ENCODE assay signal across 22 cellular contexts in the genomic region with DNA sequence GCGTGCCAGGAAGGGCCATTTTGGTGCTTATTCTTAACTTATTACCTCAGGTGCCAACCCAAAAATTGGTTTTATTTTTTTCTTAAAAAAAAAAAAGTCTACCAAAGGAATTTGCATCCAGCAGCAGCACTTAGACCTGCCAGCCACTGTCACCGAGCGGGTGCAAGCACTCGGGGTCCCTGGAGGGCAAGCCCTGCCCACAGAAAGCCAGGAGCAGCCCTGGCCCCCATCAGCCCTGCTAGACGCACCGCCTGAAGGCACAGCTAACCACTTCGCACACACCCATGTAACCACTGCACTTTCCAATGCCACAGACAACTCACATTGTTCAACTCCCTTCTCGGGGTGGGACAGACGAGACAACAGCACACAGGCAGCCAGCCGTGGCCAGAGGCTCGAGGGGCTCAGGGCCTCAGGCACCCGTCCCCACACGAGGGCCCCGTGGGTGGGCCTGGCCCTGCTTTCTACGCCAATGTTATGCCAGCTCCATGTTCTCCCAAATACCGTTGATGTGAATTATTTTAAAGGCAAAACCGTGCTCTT. TPM values are rescaled to one million over a fixed set of nuclear protein-coding genes. Genes with fewer than 3 reads are reported as not detected.
DNase-seq lines count a peak whose midpoint lies in the region; ATAC-seq, FAIRE-seq and TF ChIP-seq lines count a peak whose summit lies in the region.
"Had no signal": no experiment of that assay in that cellular context is flagged by ENCODE, and none has a peak within 500 bp of the region (broad histone marks: within the 10 kb centered on the region; RNA-seq: fewer than 3 reads in every experiment).

No MANE protein-coding gene starts in this region.

- no peak for FAIRE-seq in endothelial cell of umbilical vein (lab: Jason Lieb, UNC)
- FAIRE-seq: HTR-8/SVneo had no signal

- no peaks in the 10 kb centered on the region for H3F3A ChIP-seq in PC-3 (ENCODE audit: low read length, unreplicated experiment)

- TF ChIP-seq POLR2A in endothelial cell of umbilical vein (IDR thresholded peaks at IDR 0.05; ENCODE audit: low read depth, low read length) = no peak

- POLR2A ChIA-PET in A673 (lab: Charles Lee; ENCODE audit: low non-redundant PET) = no interaction called here
- POLR2A ChIA-PET in PC-3 (lab: Charles Lee; ENCODE audit: unreplicated experiment) = no interaction called here
- POLR2A ChIA-PET in endothelial cell of umbilical vein (lab: Charles Lee) = no interaction called here

- H3K27me3 ChIP-seq in A673 (replicated peaks; ENCODE audit: insufficient read depth, low read depth, low read length, poor library complexity) = no peaks in the 10 kb centered on the region
- no peaks in the 10 kb centered on the region for H3K27me3 ChIP-seq in PC-3 (ENCODE audit: low read length)
- H3K27me3 ChIP-seq in endothelial cell of umbilical vein (ENCODE audit: control insufficient read depth in 2 of 2, insufficient read depth in 2 of 2, low read length in 2 of 2) = no peaks in the 10 kb centered on the region

- H3K9me3 Mint-ChIP-seq in stimulated activated memory B cell treated with anti-CD40 and anti-IgM and Interleukin-4, amounts not matched to agents 10 μg/mL and 1 μg/mL and 100 μg/mL, for 72 hours = no peaks in the 10 kb centered on the region

- H3K9me1 ChIP-seq in endothelial cell of umbilical vein (replicated peaks; ENCODE audit: control insufficient read depth, extremely low read depth, insufficient read depth, low read length) = no peaks in the 10 kb centered on the region

- no peak overlapping the region for H3K4me3 Mint-ChIP-seq in stimulated activated memory B cell treated with anti-CD40 and anti-IgM and Interleukin-4, amounts not matched to agents 10 μg/mL and 1 μg/mL and 100 μg/mL, for 72 hours

- H3K27ac Mint-ChIP-seq in stimulated activated memory B cell treated with anti-CD40 and anti-IgM and Interleukin-4, amounts not matched to agents 10 μg/mL and 1 μg/mL and 100 μg/mL, for 72 hours = no peak overlapping the region

- intact Hi-C loops in A673 (cut with micrococcal nuclease; ENCODE audit: unreplicated experiment) = no loop called here
- intact Hi-C loops in PC-3 (cut with micrococcal nuclease) = no loop called here
- intact Hi-C loops in endothelial cell of umbilical vein (cut with micrococcal nuclease) = no loop called here

- H3K27ac ChIP-seq in A673 (ENCODE audit: low read depth, low read length, poor library complexity, severe bottlenecking) = no peak overlapping the region
- no peak overlapping the region for H3K27ac ChIP-seq in PC-3 (ENCODE audit: low read length)
- no peak overlapping the region for H3K27ac ChIP-seq in endothelial cell of umbilical vein (ENCODE audit: insufficient read depth, low read depth, low read length)
- H3K27ac ChIP-seq: GM23248, KMS-11, SJSA1 had no signal

- H3K4me3 ChIP-seq in A673 (ENCODE audit: low read depth, low read length, poor library complexity, severe bottlenecking) (no peak overlapping the region), PC-3 (ENCODE audit: low read length) (no peak overlapping the region), endothelial cell of umbilical vein (replicated peaks in 1 of 3; ENCODE audit: insufficient read depth in 1 of 3, low read depth in 1 of 3, low read length in 3 of 3) (no peak overlapping the region)
- H3K4me3 ChIP-seq: GM23248, HAP-1, SJSA1 had no signal

- H2AFZ ChIP-seq in PC-3 (ENCODE audit: low read length) = no peak overlapping the region
- H2AFZ ChIP-seq in endothelial cell of umbilical vein (ENCODE audit: low read depth, low read length) = no peak overlapping the region
- H2AFZ ChIP-seq: GM23248 had no signal

- no peaks in the 10 kb centered on the region for H3K36me3 Mint-ChIP-seq in stimulated activated memory B cell treated with anti-CD40 and anti-IgM and Interleukin-4, amounts not matched to agents 10 μg/mL and 1 μg/mL and 100 μg/mL, for 72 hours

- CTCF ChIA-PET in A673 (lab: Charles Lee) = no interaction called here
- CTCF ChIA-PET in PC-3 (lab: Charles Lee) = no interaction called here
- CTCF ChIA-PET in endothelial cell of umbilical vein (lab: Charles Lee) = no interaction called here

- H3K4me1 ChIP-seq in A673 (ENCODE audit: insufficient read depth, low read length, poor library complexity, severe bottlenecking) (no peaks in the 10 kb centered on the region), PC-3 (ENCODE audit: insufficient read depth, low read length) (peaks cover 3% of the 10 kb centered on the region), endothelial cell of umbilical vein (ENCODE audit: control insufficient read depth, extremely low read depth, insufficient read depth, low read length) (no peaks in the 10 kb centered on the region)
- H3K4me1 ChIP-seq: HAP-1 had no signal

- H3K36me3 ChIP-seq in A673 (ENCODE audit: insufficient read depth, low read length, poor library complexity, severe bottlenecking) = peaks cover 34% of the 10 kb centered on the region
- no peaks in the 10 kb centered on the region; the same call in 1 of the 2 replicates for H3K36me3 ChIP-seq in PC-3 (ENCODE audit: low read depth, low read length)
- H3K36me3 ChIP-seq in endothelial cell of umbilical vein (ENCODE audit: control insufficient read depth in 2 of 2, extremely low read depth in 1 of 2, insufficient read depth in 2 of 2, low read length in 2 of 2) = peaks cover 21 to 35% of the 10 kb centered on the region in 2 experiments
- H3K36me3 ChIP-seq: HAP-1 had no signal

- no peak overlapping the region for H3K4me2 ChIP-seq in PC-3 (ENCODE audit: low read length)
- no peak overlapping the region for H3K4me2 ChIP-seq in endothelial cell of umbilical vein (ENCODE audit: insufficient read depth, low read length)
- H3K4me2 ChIP-seq: KMS-11 had no signal

- H3K27me3 Mint-ChIP-seq in stimulated activated memory B cell treated with anti-CD40 and anti-IgM and Interleukin-4, amounts not matched to agents 10 μg/mL and 1 μg/mL and 100 μg/mL, for 72 hours = peaks cover 17% of the 10 kb centered on the region

- no peaks in the 10 kb centered on the region for H3K9me2 ChIP-seq in PC-3 (replicated peaks; ENCODE audit: low read length)

- H3K9me3 ChIP-seq in A673 (ENCODE audit: low read depth, low read length, poor library complexity, severe bottlenecking) (no peaks in the 10 kb centered on the region), PC-3 (ENCODE audit: low read length) (no peaks in the 10 kb centered on the region), endothelial cell of umbilical vein (replicated peaks; ENCODE audit: control insufficient read depth, insufficient read depth, low read length) (no peaks in the 10 kb centered on the region)
- H3K9me3 ChIP-seq: HAP-1, SJSA1 had no signal

- no peaks in the 10 kb centered on the region for H4K20me1 ChIP-seq in PC-3 (ENCODE audit: low read length)
- no peaks in the 10 kb centered on the region for H4K20me1 ChIP-seq in endothelial cell of umbilical vein (replicated peaks; ENCODE audit: control insufficient read depth, extremely low read depth, insufficient read depth, low read length)

- dilution Hi-C loops in endothelial cell of umbilical vein (cut with MboI; ENCODE audit: extremely low pct_ligation_motif_present, low sequenced_read_pairs) = no loop called here

- TF ChIP-seq CTCF in A673 (conservative IDR thresholded peaks at IDR 0.05; ENCODE audit: low read depth, low read length) (no peak), PC-3 (conservative IDR thresholded peaks at IDR 0.05; ENCODE audit: low read depth, low read length) (no peak), endothelial cell of umbilical vein (IDR thresholded peaks at IDR 0.05; ENCODE audit: extremely low read depth in 1 of 2, insufficient read depth in 1 of 2, low read depth in 1 of 2, low read length in 2 of 2) (no peak)

- BruUV-seq in A673 (replicated peaks; lab: Mats Ljungman, UMichigan) = TSS peak; percentile 98
- BruUV-seq in PC-3 (replicated peaks; lab: Mats Ljungman, UMichigan) = TSS peak; percentile 63
- TSS peak; percentile 92 for BruUV-seq in endothelial cell of umbilical vein (replicated peaks; lab: Mats Ljungman, UMichigan)

- DNase-seq in A673 (ENCODE audit: low spot score) (no peak), PC-3 (no peak), endothelial cell of umbilical vein (ENCODE audit: low read depth, low spot score) (no peak), NCI-H2081 (lab: John Stamatoyannopoulos, UW) (no peak), NCI-H748 (lab: John Stamatoyannopoulos, UW; ENCODE audit: unreplicated experiment) (no peak)
- DNase-seq: 8988T, DMS79, GM23248, MV-4-11, NCI-H1105 treated with DMSO at 0.1 percent for 48 hours, NCI-H2029 treated with DMSO at 0.1 percent for 48 hours, NCI-H2171, NCI-H345, NCI-H524 treated with DMSO at 0.1 percent for 48 hours, OCI-M1 had no signal

- H3K9ac ChIP-seq in PC-3 (ENCODE audit: low read length) (no peak overlapping the region), endothelial cell of umbilical vein (replicated peaks; ENCODE audit: extremely low read depth, insufficient read depth, low read length) (no peak overlapping the region)
- H3K9ac ChIP-seq: GM23248, KMS-11 had no signal

- H3K4me1 Mint-ChIP-seq in stimulated activated memory B cell treated with anti-CD40 and anti-IgM and Interleukin-4, amounts not matched to agents 10 μg/mL and 1 μg/mL and 100 μg/mL, for 72 hours = peaks cover 18% of the 10 kb centered on the region

- H3K79me2 ChIP-seq in PC-3 (ENCODE audit: low read length) = no peaks in the 10 kb centered on the region
- H3K79me2 ChIP-seq in endothelial cell of umbilical vein (ENCODE audit: control insufficient read depth, insufficient read depth, low read length) = no peaks in the 10 kb centered on the region

- no peak for ATAC-seq in PC-3
- peak; percentile 5 for ATAC-seq in stimulated activated memory B cell treated with anti-CD40 and anti-IgM and Interleukin-4, amounts not matched to agents 10 μg/mL and 1 μg/mL and 100 μg/mL, for 72 hours
- ATAC-seq in HG03095 (IDR thresholded peaks at IDR 0.05; ENCODE audit: unreplicated experiment) = no peak
- ATAC-seq: Right ventricle myocardium inferior had no signal

TF ChIP-seq in endothelial cell of umbilical vein, 7 proteins besides CTCF, POLR2A, EP300 and RAD21 (continues in another document):
- TF ChIP-seq POLR2AphosphoS5 (IDR thresholded peaks at IDR 0.05; ENCODE audit: insufficient read depth, low read depth, low read length) = no peak
- TF ChIP-seq GATA2 (IDR thresholded peaks at IDR 0.05; ENCODE audit: insufficient read depth, insufficient read length, low read depth, low read length) = no peak
- no peak for TF ChIP-seq JUN (IDR thresholded peaks at IDR 0.05; ENCODE audit: borderline replicate concordance, insufficient read depth, insufficient read length, low read depth)
- no peak for TF ChIP-seq MYC (IDR thresholded peaks at IDR 0.05; ENCODE audit: low read depth, low read length)

RNA-seq across cellular contexts. Expression of a gene that starts 49.3 kb away (rescaled TPM):
- total RNA-seq in A673 (2021) = 0.88 and 1.2 TPM in 2 replicates
- total RNA-seq in PC-3 (2014; rRNA removed) = 22.9 and 27.9 TPM in 2 replicates
- 1.3 and 1.4 TPM in 2 replicates for total RNA-seq in endothelial cell of umbilical vein
- polyA plus RNA-seq in endothelial cell of umbilical vein = 1.7 and 1.8 TPM in 2 replicates
- polyA plus RNA-seq in endothelial cell of umbilical vein (2011; cell fraction: cytosol; rRNA removed) = 2.0 TPM in 2 replicates
- polyA plus RNA-seq in endothelial cell of umbilical vein (2011; cell fraction: nucleus; rRNA removed) = 0.74 and 0.92 TPM in 2 replicates
- polyA plus RNA-seq in endothelial cell of umbilical vein (2012) = 1.4 and 2.0 TPM in 2 replicates
- 0.58 and 1.6 TPM in 2 replicates for polyA minus RNA-seq in endothelial cell of umbilical vein
- 4.7 TPM for polyA minus RNA-seq in endothelial cell of umbilical vein (2011; cell fraction: cytosol; rRNA and poly(A)+ RNA removed)
- 0.38 TPM in 1 of 2 replicates, not detected in the other for polyA minus RNA-seq in endothelial cell of umbilical vein (2011; cell fraction: nucleus; rRNA and poly(A)+ RNA removed)
